ENCODE assay signal across 9 cellular contexts in genomic region chr19:44512326-44513298, GRCh38. TPM values are rescaled to one million over a fixed set of nuclear protein-coding genes. Genes with fewer than 3 reads are reported as not detected.
DNase-seq lines count a peak whose midpoint lies in the region; TF ChIP-seq lines count a peak whose summit lies in the region.
"Had no signal": no experiment of that assay in that cellular context is flagged by ENCODE, and none has a peak within 500 bp of the region (broad histone marks: within the 10 kb centered on the region; RNA-seq: fewer than 3 reads in every experiment).

No MANE protein-coding gene starts in this region.

- intact Hi-C loops in transverse colon (cut with DNase I; ENCODE audit: low total_unique reads) = no loop called here

- no peaks in the 10 kb centered on the region for H3K4me1 ChIP-seq in transverse colon
- H3K4me1 ChIP-seq: BLaER1 had no signal

- TF ChIP-seq POLR2A in transverse colon (IDR thresholded peaks at IDR 0.05) = no peak

- H3K27me3 ChIP-seq in transverse colon = peaks cover 6% of the 10 kb centered on the region
- H3K27me3 ChIP-seq: BLaER1 had no signal

- H3K27ac ChIP-seq in transverse colon = no peak overlapping the region
- H3K27ac ChIP-seq: BLaER1 had no signal

- no peaks in the 10 kb centered on the region for H3K9me3 ChIP-seq in transverse colon

- peak in 1 of 5 experiments; percentile 23 for TF ChIP-seq CTCF in transverse colon (IDR thresholded peaks at IDR 0.05)

- WGBS in transverse colon (ENCODE audit: low coverage in 1 of 2), 2 donors = 37 to 40% methylated on average over 1 to 12 of the region's 12 CpGs

- no peak for TF ChIP-seq EP300 in transverse colon (IDR thresholded peaks at IDR 0.05; ENCODE audit: low read depth)

- H3K36me3 ChIP-seq in transverse colon = no peaks in the 10 kb centered on the region
- H3K36me3 ChIP-seq: BLaER1 had no signal

- in situ Hi-C loops in transverse colon (cut with MboI; ENCODE audit: low pct_ligation_motif_present in 1 of 4, low pct_unique_long_range_greater_than_20kb in 1 of 4, low sequenced_read_pairs in 3 of 4) = no loop called here

- no peak overlapping the region for H3K4me3 ChIP-seq in transverse colon
- H3K4me3 ChIP-seq: BLaER1 had no signal

- DNase-seq in NCI-H1417 (lab: John Stamatoyannopoulos, UW) (peak in 2 of 3 experiments; percentile 7 to 37), NCI-H1417 treated with DMSO at 0.1 percent for 48 hours (lab: John Stamatoyannopoulos, UW) (no peak), HS-27A (ENCODE audit: low read depth) (peak; percentile 33), SK-N-DZ (ENCODE audit: low spot score) (peak; percentile 9), germinal center (ENCODE audit: low spot score) (peak; percentile 56), transverse colon (peak; percentile 14), hypothalamus (lab: John Stamatoyannopoulos, UW) (no peak)
- DNase-seq in central memory CD4-positive, alpha-beta T cell = no peak

RNA-seq across cellular contexts. Expression of gene ZNF180, which starts 12.3 kb away (rescaled TPM):
- 6.3 and 10.4 TPM in 2 replicates for polyA plus RNA-seq in SK-N-DZ (2014; cell fraction: cytosol; rRNA removed)
- polyA plus RNA-seq in SK-N-DZ (2014; cell fraction: nucleus; rRNA removed) = 11.9 and 17.7 TPM in 2 replicates
- 10 to 100 TPM in 1 of 4 donors, 1 to 10 TPM in 3; 6.4 to 59.7 (median 8.4) TPM for total RNA-seq in transverse colon

RNA-seq across cellular contexts. Expression of gene CEACAM20, which starts 16.9 kb away (rescaled TPM):
- polyA plus RNA-seq in SK-N-DZ (2014; cell fraction: cytosol; rRNA removed) = not detected in 2 replicates
- polyA plus RNA-seq in SK-N-DZ (2014; cell fraction: nucleus; rRNA removed) = not detected in 2 replicates
- under 1 TPM in 2 of 4 donors, not detected in 2; 0.48 to 0.68 TPM for total RNA-seq in transverse colon

Comparison
In these comparisons a context has a peak if more than half of its experiments do, and no peak if none do; other contexts are left out.
1. DNase-seq: peak in NCI-H1417 (2 of 3), HS-27A (single experiment), SK-N-DZ (single experiment), germinal center (single experiment) and transverse colon (single experiment); none in NCI-H1417 treated with DMSO at 0.1 percent for 48 hours (single experiment), central memory CD4-positive, alpha-beta T cell (single experiment) and hypothalamus (0 of 51).